7 cellular contexts compared by ENCODE assay signal in genomic region chrX:72620550-72621145, GRCh38. TPM values are rescaled to one million over a fixed set of nuclear protein-coding genes. Genes with fewer than 3 reads are reported as not detected.
DNase-seq lines count a peak whose midpoint lies in the region; ATAC-seq lines count a peak whose summit lies in the region.

No MANE protein-coding gene starts in this region.

- H3K27ac ChIP-seq in substantia nigra (ENCODE audit: low read depth, low read length, poor library complexity, severe bottlenecking): no peak overlapping the region

- peaks cover 5% of the 10 kb centered on the region for H3K36me3 Mint-ChIP-seq in activated CD4-positive, alpha-beta memory T cell treated with anti-CD3 and anti-CD28 coated beads for 36 hours

- POLR2A ChIA-PET in activated CD4-positive, alpha-beta memory T cell treated with anti-CD3 and anti-CD28 coated beads for 36 hours (lab: Charles Lee): interaction anchor here (0.9 to 1.2 kb wide), 4 partner anchors 17 to 1324 kb away, joined by 3 to 9 read pairs (median 4); partner anchors contain the start of genes NAP1L2 and RPS4X

- H3K4me3 Mint-ChIP-seq in activated CD4-positive, alpha-beta memory T cell treated with anti-CD3 and anti-CD28 coated beads for 36 hours: peak overlapping the region; percentile 54

- peaks cover 23% of the 10 kb centered on the region for H3K4me1 Mint-ChIP-seq in activated CD4-positive, alpha-beta memory T cell treated with anti-CD3 and anti-CD28 coated beads for 36 hours (ENCODE audit: low read depth)

- H3K27ac Mint-ChIP-seq in activated CD4-positive, alpha-beta memory T cell treated with anti-CD3 and anti-CD28 coated beads for 36 hours: peak overlapping the region; percentile 91

- CTCF ChIA-PET in activated CD4-positive, alpha-beta memory T cell treated with anti-CD3 and anti-CD28 coated beads for 36 hours (lab: Charles Lee): interaction anchor here (0.6 to 3.1 kb wide), 3 partner anchors 15 to 314 kb away, joined by 3 to 7 read pairs (median 4); no protein-coding TSS in a partner anchor

- H3K9me3 Mint-ChIP-seq in activated CD4-positive, alpha-beta memory T cell treated with anti-CD3 and anti-CD28 coated beads for 36 hours: peaks cover 6% of the 10 kb centered on the region

- intact Hi-C loops in activated CD4-positive, alpha-beta memory T cell treated with anti-CD3 and anti-CD28 coated beads for 36 hours (cut with micrococcal nuclease): loop anchor here (1.0 to 10.0 kb wide), 6 partner anchors 16 to 1674 kb away; partner anchors contain the start of genes HDAC8 and RPS4X

- ATAC-seq in HG02588 (IDR thresholded peaks at IDR 0.05; ENCODE audit: unreplicated experiment) (no peak), GM21390 (IDR thresholded peaks at IDR 0.05; ENCODE audit: unreplicated experiment) (no peak)

- peaks cover 8% of the 10 kb centered on the region for H3K27me3 Mint-ChIP-seq in activated CD4-positive, alpha-beta memory T cell treated with anti-CD3 and anti-CD28 coated beads for 36 hours

- peak; percentile 48 for DNase-seq in HS-5 (ENCODE audit: low read depth)
- peak; percentile 72 for DNase-seq in activated CD4-positive, alpha-beta memory T cell treated with anti-CD3 and anti-CD28 coated beads for 36 hours
- peak; percentile 60 for DNase-seq in glomerular visceral epithelial cell (ENCODE audit: extremely low spot score)
- peak; percentile 32 to 45 for DNase-seq in stimulated activated CD8-positive, alpha-beta memory T cell treated with anti-CD3 and anti-CD28 coated beads, Interleukin-15, amount 100 ng/mL, for 48 hours (ENCODE audit: low read depth in 2 of 2)
- DNase-seq in substantia nigra (lab: John Stamatoyannopoulos, UW): no peak

RNA-seq across cellular contexts. Expression of gene HDAC8, which starts 48.0 kb away (rescaled TPM):
- total RNA-seq in activated CD4-positive, alpha-beta memory T cell treated with anti-CD3 and anti-CD28 coated beads for 36 hours: 10 to 100 TPM; 17.9 to 19.7 TPM

Comparison
In these comparisons a context has a peak if more than half of its experiments do, and no peak if none do; other contexts are left out.
1. DNase-seq: peak in HS-5 (single experiment), activated CD4-positive, alpha-beta memory T cell treated with anti-CD3 and anti-CD28 coated beads for 36 hours (single experiment), glomerular visceral epithelial cell (single experiment) and stimulated activated CD8-positive, alpha-beta memory T cell treated with anti-CD3 and anti-CD28 coated beads, Interleukin-15, amount 100 ng/mL, for 48 hours (2 of 2); none in substantia nigra (0 of 49).